ENCODE assay signal across 17 cellular contexts in genomic region chr11:68025047-68025446, GRCh38. TPM values are rescaled to one million over a fixed set of nuclear protein-coding genes. Genes with fewer than 3 reads are reported as not detected.
A peak's percentile ranks its signal among the peaks of the same experiment; 100 is the strongest.
DNase-seq lines count a peak whose midpoint lies in the region; ATAC-seq lines count a peak whose summit lies in the region.
"Had no signal": no experiment of that assay in that cellular context is flagged by ENCODE, and none has a peak within 500 bp of the region (broad histone marks: within the 10 kb centered on the region; RNA-seq: fewer than 3 reads in every experiment).

No MANE protein-coding gene starts in this region.

- peaks cover 18% of the 10 kb centered on the region for H3K4me1 Mint-ChIP-seq in activated CD4-positive, alpha-beta T cell treated with anti-CD3 and anti-CD28 coated beads for 36 hours
- H3K4me1 Mint-ChIP-seq in activated CD4-positive, alpha-beta T cell treated with anti-CD3 and anti-CD28 coated beads, Interleukin-2, amount 10 ng/mL, durations not matched to agents 24 days and 14 days: peaks cover 12% of the 10 kb centered on the region
- peaks cover 16% of the 10 kb centered on the region for H3K4me1 Mint-ChIP-seq in activated CD4-positive, alpha-beta memory T cell treated with anti-CD3 and anti-CD28 coated beads for 36 hours (ENCODE audit: low read depth)

- no peak overlapping the region for H3K23ac ChIP-seq in neuronal stem cell (ENCODE audit: low read depth, low read length, poor library complexity)

- H3K14ac ChIP-seq in neuronal stem cell (ENCODE audit: low read length): no peak overlapping the region

- no peak overlapping the region for H3K18ac ChIP-seq in neuronal stem cell (ENCODE audit: low read length)

- H3K4me3 Mint-ChIP-seq in activated CD4-positive, alpha-beta T cell treated with anti-CD3 and anti-CD28 coated beads for 36 hours: no peak overlapping the region
- no peak overlapping the region for H3K4me3 Mint-ChIP-seq in activated CD4-positive, alpha-beta T cell treated with anti-CD3 and anti-CD28 coated beads, Interleukin-2, amount 10 ng/mL, durations not matched to agents 24 days and 14 days
- no peak overlapping the region for H3K4me3 Mint-ChIP-seq in activated CD4-positive, alpha-beta memory T cell treated with anti-CD3 and anti-CD28 coated beads for 36 hours

- no peak overlapping the region for H2BK15ac ChIP-seq in neuronal stem cell (ENCODE audit: low read length)

- peaks cover 8% of the 10 kb centered on the region for H3K36me3 Mint-ChIP-seq in activated CD4-positive, alpha-beta T cell treated with anti-CD3 and anti-CD28 coated beads for 36 hours (ENCODE audit: low read depth)
- no peaks in the 10 kb centered on the region for H3K36me3 Mint-ChIP-seq in activated CD4-positive, alpha-beta T cell treated with anti-CD3 and anti-CD28 coated beads, Interleukin-2, amount 10 ng/mL, durations not matched to agents 24 days and 14 days (ENCODE audit: low read depth)
- H3K36me3 Mint-ChIP-seq in activated CD4-positive, alpha-beta memory T cell treated with anti-CD3 and anti-CD28 coated beads for 36 hours: no peaks in the 10 kb centered on the region

- peaks cover 12 to 13% of the 10 kb centered on the region in 2 donors for H3K4me1 ChIP-seq in neuronal stem cell (ENCODE audit: control insufficient read depth in 2 of 2, insufficient read depth in 1 of 2, low read depth in 1 of 2, low read length in 2 of 2)

- H3K27me3 ChIP-seq in neuronal stem cell (ENCODE audit: control insufficient read depth in 3 of 3, insufficient read depth in 3 of 3, low read depth in 1 of 3, low read length in 3 of 3): no peaks in the 10 kb centered on the region

- no CpG with 5 or more reads among the region's 5 CpGs for WGBS in neuronal stem cell (ENCODE audit: extremely low coverage in 2 of 2, insufficient read length in 2 of 2, insufficient replicate concordance in 1 of 2), 2 donors

- H3K27ac Mint-ChIP-seq in activated CD4-positive, alpha-beta T cell treated with anti-CD3 and anti-CD28 coated beads for 36 hours: no peak overlapping the region
- no peak overlapping the region for H3K27ac Mint-ChIP-seq in activated CD4-positive, alpha-beta T cell treated with anti-CD3 and anti-CD28 coated beads, Interleukin-2, amount 10 ng/mL, durations not matched to agents 24 days and 14 days
- no peak overlapping the region for H3K27ac Mint-ChIP-seq in activated CD4-positive, alpha-beta memory T cell treated with anti-CD3 and anti-CD28 coated beads for 36 hours
- H3K27ac Mint-ChIP-seq: activated naive CD4-positive, alpha-beta T cell treated with anti-CD3 and anti-CD28 coated beads, Interleukin-2, amount 50 U/mL, for 72 hours had no signal

- no peak for DNase-seq in activated CD4-positive, alpha-beta T cell treated with anti-CD3 and anti-CD28 coated beads for 36 hours
- no peak for DNase-seq in activated CD4-positive, alpha-beta T cell treated with anti-CD3 and anti-CD28 coated beads, Interleukin-2, amount 10 ng/mL, durations not matched to agents 24 days and 14 days
- peak; percentile 60 for DNase-seq in Jurkat, Clone E6-1 (ENCODE audit: low read depth, low spot score)
- DNase-seq in activated CD4-positive, alpha-beta memory T cell treated with anti-CD3 and anti-CD28 coated beads for 36 hours: peak; percentile 20
- no peak for DNase-seq in neuronal stem cell (ENCODE audit: low spot score)
- DNase-seq in activated effector memory CD4-positive, alpha-beta T cell treated with anti-CD3 and anti-CD28 coated beads, Interleukin-2, amount 50 U/mL, for 16 hours: no peak
- no peak for DNase-seq in NCI-H69 (lab: John Stamatoyannopoulos, UW)
- DNase-seq: DMS79 treated with DMSO at 0.1 percent for 48 hours; H7; head of caudate nucleus; kidney glomerular epithelial cell; NCI-H1105; retina; stimulated activated CD4-positive, alpha-beta T cell treated with anti-CD3 and anti-CD28 coated beads, Interleukin-2, amount 100 ng/mL, for 48 hours; T1000 had no signal

- H3K4me2 ChIP-seq in neuronal stem cell (ENCODE audit: insufficient read depth, low read length, poor library complexity, severe bottlenecking): no peak overlapping the region

- POLR2A ChIA-PET in activated CD4-positive, alpha-beta T cell treated with anti-CD3 and anti-CD28 coated beads for 36 hours (lab: Charles Lee): no interaction called here
- POLR2A ChIA-PET in activated CD4-positive, alpha-beta memory T cell treated with anti-CD3 and anti-CD28 coated beads for 36 hours (lab: Charles Lee): no interaction called here

- peaks cover 3% of the 10 kb centered on the region for H3K79me1 ChIP-seq in neuronal stem cell (ENCODE audit: low read depth, low read length)

- H4K91ac ChIP-seq in neuronal stem cell (ENCODE audit: low read depth, low read length, poor library complexity): no peak overlapping the region

- peaks cover 0 to 12% of the 10 kb centered on the region in 2 donors for H3K36me3 ChIP-seq in neuronal stem cell (replicated peaks in 1 of 2; ENCODE audit: control insufficient read depth in 2 of 2, insufficient read depth in 2 of 2, low read length in 2 of 2)

- H3K9ac ChIP-seq in neuronal stem cell (ENCODE audit: low read depth, low read length, poor library complexity): peak overlapping the region; percentile 1

- H2BK12ac ChIP-seq in neuronal stem cell (ENCODE audit: low read length): no peak overlapping the region

- no peaks in the 10 kb centered on the region for H3K27me3 Mint-ChIP-seq in activated CD4-positive, alpha-beta T cell treated with anti-CD3 and anti-CD28 coated beads for 36 hours
- no peaks in the 10 kb centered on the region for H3K27me3 Mint-ChIP-seq in activated CD4-positive, alpha-beta T cell treated with anti-CD3 and anti-CD28 coated beads, Interleukin-2, amount 10 ng/mL, durations not matched to agents 24 days and 14 days
- H3K27me3 Mint-ChIP-seq in activated CD4-positive, alpha-beta memory T cell treated with anti-CD3 and anti-CD28 coated beads for 36 hours: no peaks in the 10 kb centered on the region

- peaks cover 1 to 17% of the 10 kb centered on the region in 2 donors for H3K9me3 ChIP-seq in neuronal stem cell (replicated peaks in 1 of 2; ENCODE audit: control insufficient read depth in 2 of 2, insufficient read depth in 1 of 2, low read depth in 1 of 2, low read length in 2 of 2)

- H3K27ac ChIP-seq in neuronal stem cell (replicated peaks; ENCODE audit: low read length): no peak overlapping the region

- intact Hi-C loops in activated CD4-positive, alpha-beta T cell treated with anti-CD3 and anti-CD28 coated beads for 36 hours (cut with DNase I, micrococcal nuclease): no loop called here
- intact Hi-C loops in activated CD4-positive, alpha-beta T cell treated with anti-CD3 and anti-CD28 coated beads, Interleukin-2, amount 10 ng/mL, durations not matched to agents 24 days and 14 days (cut with micrococcal nuclease): no loop called here
- intact Hi-C loops in activated CD4-positive, alpha-beta memory T cell treated with anti-CD3 and anti-CD28 coated beads for 36 hours (cut with micrococcal nuclease): no loop called here

- no peak overlapping the region for H2AFZ ChIP-seq in neuronal stem cell (ENCODE audit: low read length)

- H3K4ac ChIP-seq in neuronal stem cell (ENCODE audit: low read length): no peak overlapping the region

- no peak overlapping the region for H3K4me3 ChIP-seq in Jurkat, Clone E6-1 (ENCODE audit: low read length)
- H3K4me3 ChIP-seq in neuronal stem cell (ENCODE audit: low read length in 2 of 2): no peak overlapping the region

- peak; percentile 21 for ATAC-seq in activated CD4-positive, alpha-beta T cell treated with anti-CD3 and anti-CD28 coated beads for 36 hours
- no peak for ATAC-seq in HG03095 (IDR thresholded peaks at IDR 0.05; ENCODE audit: unreplicated experiment)
- ATAC-seq: activated naive CD4-positive, alpha-beta T cell treated with anti-CD3 and anti-CD28 coated beads, Interleukin-2, amount 50 U/mL, for 72 hours had no signal

- H2AK5ac ChIP-seq in neuronal stem cell (ENCODE audit: low read depth, low read length): no peak overlapping the region

- no peaks in the 10 kb centered on the region for H3K9me3 Mint-ChIP-seq in activated CD4-positive, alpha-beta T cell treated with anti-CD3 and anti-CD28 coated beads for 36 hours (ENCODE audit: low read depth)
- H3K9me3 Mint-ChIP-seq in activated CD4-positive, alpha-beta T cell treated with anti-CD3 and anti-CD28 coated beads, Interleukin-2, amount 10 ng/mL, durations not matched to agents 24 days and 14 days: no peaks in the 10 kb centered on the region
- peaks cover 7% of the 10 kb centered on the region for H3K9me3 Mint-ChIP-seq in activated CD4-positive, alpha-beta memory T cell treated with anti-CD3 and anti-CD28 coated beads for 36 hours
- H3K9me3 Mint-ChIP-seq: activated naive CD4-positive, alpha-beta T cell treated with anti-CD3 and anti-CD28 coated beads, Interleukin-2, amount 50 U/mL, for 72 hours had no signal

- CTCF ChIA-PET in activated CD4-positive, alpha-beta T cell treated with anti-CD3 and anti-CD28 coated beads for 36 hours (lab: Charles Lee): no interaction called here
- CTCF ChIA-PET in activated CD4-positive, alpha-beta memory T cell treated with anti-CD3 and anti-CD28 coated beads for 36 hours (lab: Charles Lee): no interaction called here

- no peak overlapping the region for H2BK120ac ChIP-seq in neuronal stem cell (ENCODE audit: low read depth, low read length)

- no peak overlapping the region for H4K8ac ChIP-seq in neuronal stem cell (ENCODE audit: low read depth, low read length)

- no peak overlapping the region for H2BK5ac ChIP-seq in neuronal stem cell (ENCODE audit: low read length)

RNA-seq across cellular contexts. Expression of gene NDUFS8, which starts 5.4 kb away (rescaled TPM):
- 100 to 1,000 TPM; 108 to 113 TPM for total RNA-seq in activated CD4-positive, alpha-beta T cell treated with anti-CD3 and anti-CD28 coated beads for 36 hours
- total RNA-seq in activated CD4-positive, alpha-beta T cell treated with anti-CD3 and anti-CD28 coated beads, Interleukin-2, amount 10 ng/mL, durations not matched to agents 24 days and 14 days: 153 and 159 TPM in 2 replicates
- 249 TPM for polyA plus RNA-seq in Jurkat, Clone E6-1 (2012; ENCODE audit: insufficient read depth, insufficient read length)
- total RNA-seq in activated CD4-positive, alpha-beta memory T cell treated with anti-CD3 and anti-CD28 coated beads for 36 hours: 100 to 1,000 TPM; 134 to 140 TPM
- polyA plus RNA-seq in neuronal stem cell (2013, experiment 1 of 2): 144 TPM
- polyA plus RNA-seq in neuronal stem cell (2013, experiment 2 of 2): 148 TPM

RNA-seq across cellular contexts. Expression of gene TCIRG1, which starts 13.8 kb away (rescaled TPM):
- 100 to 1,000 TPM; 117 to 151 TPM for total RNA-seq in activated CD4-positive, alpha-beta T cell treated with anti-CD3 and anti-CD28 coated beads for 36 hours
- total RNA-seq in activated CD4-positive, alpha-beta T cell treated with anti-CD3 and anti-CD28 coated beads, Interleukin-2, amount 10 ng/mL, durations not matched to agents 24 days and 14 days: 141 and 149 TPM in 2 replicates
- polyA plus RNA-seq in Jurkat, Clone E6-1 (2012; ENCODE audit: insufficient read depth, insufficient read length): not detected
- total RNA-seq in activated CD4-positive, alpha-beta memory T cell treated with anti-CD3 and anti-CD28 coated beads for 36 hours: 100 to 1,000 TPM; 167 to 175 TPM
- 5.7 TPM for polyA plus RNA-seq in neuronal stem cell (2013, experiment 1 of 2)
- polyA plus RNA-seq in neuronal stem cell (2013, experiment 2 of 2): 4.8 TPM

RNA-seq across cellular contexts. Expression of gene ALDH3B1, which starts 14.9 kb away (rescaled TPM):
- not detected for total RNA-seq in activated CD4-positive, alpha-beta T cell treated with anti-CD3 and anti-CD28 coated beads for 36 hours
- not detected in 2 replicates for total RNA-seq in activated CD4-positive, alpha-beta T cell treated with anti-CD3 and anti-CD28 coated beads, Interleukin-2, amount 10 ng/mL, durations not matched to agents 24 days and 14 days
- polyA plus RNA-seq in Jurkat, Clone E6-1 (2012; ENCODE audit: insufficient read depth, insufficient read length): not detected
- not detected for total RNA-seq in activated CD4-positive, alpha-beta memory T cell treated with anti-CD3 and anti-CD28 coated beads for 36 hours
- 0.25 TPM for polyA plus RNA-seq in neuronal stem cell (2013, experiment 1 of 2)
- polyA plus RNA-seq in neuronal stem cell (2013, experiment 2 of 2): 0.22 TPM

RNA-seq across cellular contexts. Expression of gene UNC93B1, which starts 21.1 kb away (rescaled TPM):
- 10 to 100 TPM; 16.3 to 16.7 TPM for total RNA-seq in activated CD4-positive, alpha-beta T cell treated with anti-CD3 and anti-CD28 coated beads for 36 hours
- 13.8 and 15.6 TPM in 2 replicates for total RNA-seq in activated CD4-positive, alpha-beta T cell treated with anti-CD3 and anti-CD28 coated beads, Interleukin-2, amount 10 ng/mL, durations not matched to agents 24 days and 14 days
- polyA plus RNA-seq in Jurkat, Clone E6-1 (2012; ENCODE audit: insufficient read depth, insufficient read length): 20.6 TPM
- 10 to 100 TPM; 20.0 to 21.5 TPM for total RNA-seq in activated CD4-positive, alpha-beta memory T cell treated with anti-CD3 and anti-CD28 coated beads for 36 hours
- 4.9 TPM for polyA plus RNA-seq in neuronal stem cell (2013, experiment 1 of 2)
- polyA plus RNA-seq in neuronal stem cell (2013, experiment 2 of 2): 4.6 TPM

Comparison
In these comparisons a context has a peak if more than half of its experiments do, and no peak if none do; other contexts are left out.
1. DNase-seq: peak in Jurkat, Clone E6-1 (single experiment) and activated CD4-positive, alpha-beta memory T cell treated with anti-CD3 and anti-CD28 coated beads for 36 hours (single experiment); none in activated CD4-positive, alpha-beta T cell treated with anti-CD3 and anti-CD28 coated beads for 36 hours (single experiment), activated CD4-positive, alpha-beta T cell treated with anti-CD3 and anti-CD28 coated beads, Interleukin-2, amount 10 ng/mL, durations not matched to agents 24 days and 14 days (single experiment), neuronal stem cell (single experiment), activated effector memory CD4-positive, alpha-beta T cell treated with anti-CD3 and anti-CD28 coated beads, Interleukin-2, amount 50 U/mL, for 16 hours (single experiment) and NCI-H69 (single experiment).